7 cellular contexts compared by ENCODE assay signal in the genomic region with DNA sequence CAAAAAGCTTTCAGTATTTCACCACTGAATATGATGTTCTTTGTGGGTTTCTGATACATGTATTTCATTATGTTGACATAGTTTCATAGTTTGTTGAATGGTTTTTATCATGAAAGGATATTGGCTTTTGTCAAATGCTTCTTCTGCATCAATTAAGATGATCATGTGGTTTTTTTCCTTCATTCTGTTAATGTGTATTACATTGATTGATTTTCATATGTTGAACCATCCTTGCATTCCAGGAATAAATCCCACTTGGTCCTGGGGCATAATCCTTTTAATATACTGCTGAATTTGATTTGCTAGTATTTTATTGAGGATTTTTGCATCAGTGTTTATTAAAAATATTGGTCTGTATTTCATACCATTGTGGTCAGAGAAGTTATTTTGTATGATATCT.
"Had no signal": no experiment of that assay in that cellular context is flagged by ENCODE, and none has a peak within 500 bp of the region (broad histone marks: within the 10 kb centered on the region; RNA-seq: fewer than 3 reads in every experiment).

No MANE protein-coding gene starts in this region.

- FAIRE-seq: G401.6, GM12878, GM12891, GM12892, GM18507 had no signal

- ATAC-seq: GM12878 had no signal

- DNase-seq: GDM1, GF-D8 had no signal

- H3K4me3 ChIP-seq: GM12878 had no signal
